2 cellular contexts compared by ENCODE assay signal in genomic region chr13:29706923-29707322, GRCh38.
TF ChIP-seq lines count a peak whose summit lies in the region.

No MANE protein-coding gene starts in this region.

TF ChIP-seq in HepG2, 621 proteins besides CTCF, POLR2A, EP300 and RAD21 (continued from another document):
- no peak for TF ChIP-seq SMARCC2 (IDR thresholded peaks at IDR 0.05)
- no peak for TF ChIP-seq ZBTB4 (CRISPR knock-in tag; IDR thresholded peaks at IDR 0.05; ENCODE audit: borderline replicate concordance)
- TF ChIP-seq ZNF432 (CRISPR knock-in tag; IDR thresholded peaks at IDR 0.05; ENCODE audit: borderline replicate concordance) = no peak
- no peak for TF ChIP-seq REL (CRISPR knock-in tag; conservative IDR thresholded peaks at IDR 0.05)
- TF ChIP-seq NFATC3 (CRISPR knock-in tag; IDR thresholded peaks at IDR 0.05) = no peak
- no peak for TF ChIP-seq ZNF614 (CRISPR knock-in tag; IDR thresholded peaks at IDR 0.05; ENCODE audit: borderline replicate concordance)
- no peak for TF ChIP-seq NKX3-1 (CRISPR knock-in tag; IDR thresholded peaks at IDR 0.05)

TF ChIP-seq in endothelial cell of umbilical vein, 7 proteins besides CTCF, POLR2A, EP300 and RAD21 (continued from another document):
- TF ChIP-seq MAX (IDR thresholded peaks at IDR 0.05; ENCODE audit: insufficient read depth, insufficient read length) (no peak), JUN (IDR thresholded peaks at IDR 0.05; ENCODE audit: borderline replicate concordance, insufficient read depth, insufficient read length, low read depth) (no peak), GATA2 (IDR thresholded peaks at IDR 0.05; ENCODE audit: insufficient read depth, insufficient read length, low read depth, low read length) (no peak), POLR2AphosphoS5 (IDR thresholded peaks at IDR 0.05; ENCODE audit: insufficient read depth, low read depth, low read length) (no peak)
